28 cellular contexts compared by ENCODE assay signal in genomic region chr10:97031459-97031858, GRCh38.
"Had no signal": no experiment of that assay in that cellular context is flagged by ENCODE, and none has a peak within 500 bp of the region (broad histone marks: within the 10 kb centered on the region; RNA-seq: fewer than 3 reads in every experiment).

No MANE protein-coding gene starts in this region.

- H3K79me2 ChIP-seq: parathyroid adenoma had no signal

- H3K4me3 Mint-ChIP-seq: immature natural killer cell; naive B cell; nephron; neural crest cell; stimulated activated naive B cell treated with anti-CD40 and anti-IgM and Interleukin-4, amounts not matched to agents 10 μg/mL and 1 μg/mL and 100 μg/mL, for 72 hours had no signal

- H3K36me3 ChIP-seq: left ventricle myocardium inferior, neutrophil, right atrium auricular region, right lobe of liver, stomach, thyroid gland, transverse colon, upper lobe of left lung, vagina had no signal

- DNase-seq: hypothalamus; immature natural killer cell; left ventricle myocardium inferior; mesendoderm; naive B cell; occipital lobe; right lobe of liver; stimulated activated CD4-positive, alpha-beta T cell treated with anti-CD3 and anti-CD28 coated beads, Interleukin-1b, Interleukin-23, amount 100 ng/mL, for 48 hours; stimulated activated CD4-positive, alpha-beta T cell treated with anti-CD3 and anti-CD28 coated beads, Interleukin-2, amount 100 ng/mL, for 48 hours; stimulated activated CD4-positive, alpha-beta T cell treated with anti-CD3 and anti-CD28 coated beads, Interleukin-4, amount 100 ng/mL, for 4 hours; stimulated activated CD8-positive, alpha-beta memory T cell treated with anti-CD3 and anti-CD28 coated beads, Interleukin-4, amount 100 ng/mL, for 48 hours; stimulated activated naive B cell treated with anti-CD40 and anti-IgM and Interleukin-4, amounts not matched to agents 10 μg/mL and 1 μg/mL and 100 μg/mL, for 72 hours; stimulated activated naive CD8-positive, alpha-beta T cell treated with anti-CD3 and anti-CD28 coated beads, Interleukin-15, Interleukin-2, amounts not matched to agents 100 U/mL and 50 U/mL, for 24 hours; stomach; testis; thyroid gland; transverse colon had no signal

- H3K27ac ChIP-seq: left ventricle myocardium inferior, neutrophil, parathyroid adenoma, right atrium auricular region, right lobe of liver, stomach, testis, thyroid gland, transverse colon, upper lobe of left lung, vagina had no signal

- H3K36me3 Mint-ChIP-seq: immature natural killer cell; naive B cell; stimulated activated naive B cell treated with anti-CD40 and anti-IgM and Interleukin-4, amounts not matched to agents 10 μg/mL and 1 μg/mL and 100 μg/mL, for 72 hours had no signal

- H3K27me3 Mint-ChIP-seq: progenitor cell of endocrine pancreas had no signal

- H3K4me2 ChIP-seq: smooth muscle cell had no signal

- FAIRE-seq: islet of Langerhans had no signal

- H3K27ac Mint-ChIP-seq: naive B cell; nephron; progenitor cell of endocrine pancreas; stimulated activated naive B cell treated with anti-CD40 and anti-IgM and Interleukin-4, amounts not matched to agents 10 μg/mL and 1 μg/mL and 100 μg/mL, for 72 hours had no signal

- H3K9ac ChIP-seq: parathyroid adenoma had no signal

- H3K9me3 Mint-ChIP-seq: immature natural killer cell; naive B cell; nephron; neural crest cell; stimulated activated naive B cell treated with anti-CD40 and anti-IgM and Interleukin-4, amounts not matched to agents 10 μg/mL and 1 μg/mL and 100 μg/mL, for 72 hours had no signal

- H3K9me3 ChIP-seq: left ventricle myocardium inferior, neutrophil, right atrium auricular region, right lobe of liver, stomach, testis, thyroid gland, transverse colon, upper lobe of left lung, vagina had no signal

- H3K4me3 ChIP-seq: left ventricle myocardium inferior, lung, right atrium auricular region, right lobe of liver, smooth muscle cell, stomach, testis, thyroid gland, transverse colon, upper lobe of left lung, vagina had no signal

- H2AFZ ChIP-seq: parathyroid adenoma had no signal

- H3K27me3 ChIP-seq: neutrophil, right atrium auricular region, right lobe of liver, testis, thyroid gland, upper lobe of left lung, vagina had no signal

- H3K4me1 Mint-ChIP-seq: immature natural killer cell, nephron, neural crest cell had no signal

- H3K4me1 ChIP-seq: left ventricle myocardium inferior, parathyroid adenoma, right atrium auricular region, right lobe of liver, stomach, testis, thyroid gland, transverse colon, upper lobe of left lung, vagina had no signal
